ENCODE assay signal across 21 cellular contexts in the genomic region with DNA sequence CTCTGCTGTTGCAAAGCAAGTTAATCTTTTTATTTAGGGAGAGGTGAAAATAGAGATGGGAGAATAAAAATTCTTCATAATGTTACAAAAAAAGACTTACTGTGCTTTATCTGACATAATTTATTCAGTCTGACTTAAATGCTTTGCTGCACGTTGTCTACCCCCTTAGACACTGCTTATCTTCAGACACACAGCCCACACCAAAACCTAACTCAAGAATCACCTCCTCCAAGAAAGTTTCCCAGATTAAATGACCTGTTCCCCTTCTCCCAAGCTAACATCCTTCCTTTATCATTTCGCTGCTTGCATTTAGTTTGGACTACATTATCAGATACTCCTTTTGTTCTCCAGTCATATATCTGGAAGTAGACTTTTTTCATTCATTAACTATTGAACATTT. TPM values are rescaled to one million over a fixed set of nuclear protein-coding genes. Genes with fewer than 3 reads are reported as not detected.
A peak's percentile ranks its signal among the peaks of the same experiment; 100 is the strongest.
DNase-seq lines count a peak whose midpoint lies in the region; ATAC-seq, FAIRE-seq and TF ChIP-seq lines count a peak whose summit lies in the region.
"Had no signal": no experiment of that assay in that cellular context is flagged by ENCODE, and none has a peak within 500 bp of the region (broad histone marks: within the 10 kb centered on the region; RNA-seq: fewer than 3 reads in every experiment).

No MANE protein-coding gene starts in this region.

- no peaks in the 10 kb centered on the region for H3K36me3 ChIP-seq in CD4-positive, alpha-beta memory T cell (ENCODE audit: insufficient read depth, low read length)
- H3K36me3 ChIP-seq in HEK293 (ENCODE audit: control insufficient read depth in 2 of 2, insufficient read depth in 1 of 2, low read length in 2 of 2) (no peaks in the 10 kb centered on the region), astrocyte (ENCODE audit: insufficient read depth, low read length) (no peaks in the 10 kb centered on the region)
- H3K36me3 ChIP-seq: ascending aorta, heart right ventricle, pancreas, right lobe of liver, tibial artery had no signal

- FAIRE-seq in astrocyte (lab: Jason Lieb, UNC), result no peak
- FAIRE-seq: GM12891, pancreas, RCC 7860 had no signal

- no peak for DNase-seq in CD4-positive, alpha-beta memory T cell
- DNase-seq in astrocyte (ENCODE audit: low read depth) (no peak), natural killer cell (no peak), pons (ENCODE audit: low spot score) (no peak)
- DNase-seq: activated CD4-positive, alpha-beta T cell treated with anti-CD3 and anti-CD28 coated beads for 48 hours; activated CD8-positive, alpha-beta memory T cell treated with anti-CD3 and anti-CD28 coated beads, Interleukin-2, amount 50 U/mL, for 4 hours; activated naive CD4-positive, alpha-beta T cell; H7; heart right ventricle; NCI-H1930; NCI-H345; pancreas; right lobe of liver; stimulated activated naive B cell treated with anti-CD40 and anti-IgM and Interleukin-4, amounts not matched to agents 10 μg/mL and 1 μg/mL and 100 μg/mL, for 72 hours; tibial artery had no signal

- H3K27ac ChIP-seq in CD4-positive, alpha-beta memory T cell (ENCODE audit: low read depth, low read length), result no peak overlapping the region
- H3K27ac ChIP-seq in HEK293 (ENCODE audit: extremely low read depth, low read depth, low read length) (no peak overlapping the region), astrocyte (ENCODE audit: low read depth, low read length) (no peak overlapping the region)
- H3K27ac ChIP-seq: ascending aorta, heart right ventricle, pancreas, right lobe of liver, tibial artery had no signal

- peaks cover 51% of the 10 kb centered on the region for H4K20me1 ChIP-seq in astrocyte (ENCODE audit: insufficient read depth, low read length)

- H3K27ac Mint-ChIP-seq in CD4-positive, alpha-beta memory T cell, result peak overlapping the region in 6 of 7 donors; percentile 3 to 77 (median 66)
- H3K27ac Mint-ChIP-seq in astrocyte (ENCODE audit: unreplicated experiment), result no peak overlapping the region
- H3K27ac Mint-ChIP-seq in natural killer cell, result peak overlapping the region; percentile 63 to 75

- H3K4me3 ChIP-seq in CD4-positive, alpha-beta memory T cell (ENCODE audit: low read length in 2 of 2), result peak overlapping the region in 1 of 2 donors; percentile 3
- no peak overlapping the region for H3K4me3 ChIP-seq in HEK293 (ENCODE audit: low read depth, low read length)
- H3K4me3 ChIP-seq in astrocyte (ENCODE audit: insufficient read depth, low read depth, low read length), result no peak overlapping the region
- H3K4me3 ChIP-seq: ascending aorta, heart right ventricle, pancreas, right lobe of liver, tibial artery had no signal

- no peaks in the 10 kb centered on the region for H3K9me3 Mint-ChIP-seq in CD4-positive, alpha-beta memory T cell
- H3K9me3 Mint-ChIP-seq in astrocyte (ENCODE audit: unreplicated experiment) (no peaks in the 10 kb centered on the region), natural killer cell (no peaks in the 10 kb centered on the region)
- H3K9me3 Mint-ChIP-seq: stimulated activated naive B cell treated with anti-CD40 and anti-IgM and Interleukin-4, amounts not matched to agents 10 μg/mL and 1 μg/mL and 100 μg/mL, for 72 hours had no signal

- H3K4me2 ChIP-seq in astrocyte (ENCODE audit: low read length), result peak overlapping the region; percentile 22

- H3K27me3 Mint-ChIP-seq in CD4-positive, alpha-beta memory T cell, result no peaks in the 10 kb centered on the region
- H3K27me3 Mint-ChIP-seq in astrocyte (ENCODE audit: low read depth, unreplicated experiment) (no peaks in the 10 kb centered on the region), natural killer cell (ENCODE audit: low read depth in 2 of 2) (no peaks in the 10 kb centered on the region)
- H3K27me3 Mint-ChIP-seq: stimulated activated naive B cell treated with anti-CD40 and anti-IgM and Interleukin-4, amounts not matched to agents 10 μg/mL and 1 μg/mL and 100 μg/mL, for 72 hours had no signal

- H3K4me1 ChIP-seq in CD4-positive, alpha-beta memory T cell (ENCODE audit: insufficient read depth, low read length), result peaks cover 80% of the 10 kb centered on the region
- H3K4me1 ChIP-seq in HEK293 (ENCODE audit: control insufficient read depth, insufficient read depth, low read length), result no peaks in the 10 kb centered on the region; the same call in 1 of the 2 replicates
- H3K4me1 ChIP-seq in astrocyte (ENCODE audit: insufficient read depth, low read length), result peaks cover 11% of the 10 kb centered on the region

- peak overlapping the region; percentile 2 to 97 (median 58) for H3K4me3 Mint-ChIP-seq in CD4-positive, alpha-beta memory T cell
- H3K4me3 Mint-ChIP-seq in astrocyte (ENCODE audit: unreplicated experiment) (no peak overlapping the region), natural killer cell (peak overlapping the region; percentile 55)

- ATAC-seq in natural killer cell (no peak), HG03457 (IDR thresholded peaks at IDR 0.05; ENCODE audit: unreplicated experiment) (no peak), GM19455 (IDR thresholded peaks at IDR 0.05; ENCODE audit: unreplicated experiment) (no peak)
- ATAC-seq: heart right ventricle; pancreas; right lobe of liver; stimulated activated naive B cell treated with anti-CD40 and anti-IgM and Interleukin-4, amounts not matched to agents 10 μg/mL and 1 μg/mL and 100 μg/mL, for 72 hours had no signal

- H3K9ac ChIP-seq in astrocyte (ENCODE audit: low read length), result no peak overlapping the region

- peaks cover 86% of the 10 kb centered on the region for H3K79me2 ChIP-seq in astrocyte (ENCODE audit: insufficient read depth, low read length)

- H2AFZ ChIP-seq in astrocyte (ENCODE audit: low read depth, low read length), result no peak overlapping the region

- no peaks in the 10 kb centered on the region for H3K27me3 ChIP-seq in CD4-positive, alpha-beta memory T cell (ENCODE audit: insufficient read depth, low read length)
- H3K27me3 ChIP-seq in astrocyte (ENCODE audit: insufficient read depth, low read length), result no peaks in the 10 kb centered on the region
- H3K27me3 ChIP-seq: ascending aorta, heart right ventricle, pancreas, right lobe of liver, tibial artery had no signal

- TF ChIP-seq CTCF in HEK293 (tag by site-specific recombination; IDR thresholded peaks at IDR 0.05), result no peak
- TF ChIP-seq CTCF in astrocyte (IDR thresholded peaks at IDR 0.05; ENCODE audit: insufficient read depth, low read depth, low read length), result no peak
- no peak for TF ChIP-seq CTCF in natural killer cell (IDR thresholded peaks at IDR 0.05)

- peaks cover 0 to 28% of the 10 kb centered on the region in 2 donors for H3K36me3 Mint-ChIP-seq in CD4-positive, alpha-beta memory T cell
- H3K36me3 Mint-ChIP-seq in astrocyte (ENCODE audit: low read depth, unreplicated experiment) (no peaks in the 10 kb centered on the region), natural killer cell (no peaks in the 10 kb centered on the region)

- POLR2A ChIA-PET in CD4-positive, alpha-beta memory T cell (lab: Charles Lee; ENCODE audit: partially characterized antibody), result interaction anchor here (1.0 kb wide), 1 partner anchor 207 kb away, joined by 3 read pairs; a partner anchor contains a TSS
- POLR2A ChIA-PET in HEK293 (lab: Yijun Ruan, JAX), result no interaction called here

- CTCF ChIA-PET in CD4-positive, alpha-beta memory T cell (lab: Charles Lee; ENCODE audit: partially characterized antibody), result interaction anchor here (2.3 kb wide), 1 partner anchor 99 kb away, joined by 6 read pairs; no protein-coding TSS in a partner anchor
- CTCF ChIA-PET in HEK293 (lab: Yijun Ruan, JAX), result no interaction called here

- H3K4me1 Mint-ChIP-seq in CD4-positive, alpha-beta memory T cell, result peaks cover 45 to 83% (median 60%) of the 10 kb centered on the region in 4 donors
- H3K4me1 Mint-ChIP-seq in astrocyte (ENCODE audit: low read depth, unreplicated experiment), result peaks cover 27% of the 10 kb centered on the region
- peaks cover 46 to 58% of the 10 kb centered on the region in 2 donors for H3K4me1 Mint-ChIP-seq in natural killer cell

- H3K9me3 ChIP-seq in CD4-positive, alpha-beta memory T cell (ENCODE audit: control insufficient read depth in 1 of 2, low read length in 2 of 2), result no peaks in the 10 kb centered on the region
- H3K9me3 ChIP-seq in HEK293 (ENCODE audit: control insufficient read depth, insufficient read depth, low read depth, low read length) (no peaks in the 10 kb centered on the region), astrocyte (ENCODE audit: insufficient read depth, low read depth, low read length) (no peaks in the 10 kb centered on the region)
- H3K9me3 ChIP-seq: ascending aorta, heart right ventricle, pancreas, right lobe of liver, tibial artery had no signal

- intact Hi-C loops in CD4-positive, alpha-beta memory T cell (cut with micrococcal nuclease), result no loop called here
- intact Hi-C loops in natural killer cell (cut with micrococcal nuclease), result no loop called here

TF ChIP-seq in HEK293, 187 proteins besides CTCF, POLR2A, EP300 and RAD21:
- TF ChIP-seq GLI4 (tag by site-specific recombination; IDR thresholded peaks at IDR 0.05) (no peak), GLI2 (tag by site-specific recombination; IDR thresholded peaks at IDR 0.05; ENCODE audit: borderline replicate concordance, low read depth) (no peak), EGR2 (tag by site-specific recombination; IDR thresholded peaks at IDR 0.05; ENCODE audit: low read depth) (peak; percentile 9; the same call in 1 of the 2 replicates), ZBTB8A (tag by site-specific recombination; IDR thresholded peaks at IDR 0.05) (no peak), ZNF324 (tag by site-specific recombination; IDR thresholded peaks at IDR 0.05) (no peak), ZNF585B (tag by site-specific recombination; IDR thresholded peaks at IDR 0.05) (no peak)
- TF ChIP-seq, protein P1, sequence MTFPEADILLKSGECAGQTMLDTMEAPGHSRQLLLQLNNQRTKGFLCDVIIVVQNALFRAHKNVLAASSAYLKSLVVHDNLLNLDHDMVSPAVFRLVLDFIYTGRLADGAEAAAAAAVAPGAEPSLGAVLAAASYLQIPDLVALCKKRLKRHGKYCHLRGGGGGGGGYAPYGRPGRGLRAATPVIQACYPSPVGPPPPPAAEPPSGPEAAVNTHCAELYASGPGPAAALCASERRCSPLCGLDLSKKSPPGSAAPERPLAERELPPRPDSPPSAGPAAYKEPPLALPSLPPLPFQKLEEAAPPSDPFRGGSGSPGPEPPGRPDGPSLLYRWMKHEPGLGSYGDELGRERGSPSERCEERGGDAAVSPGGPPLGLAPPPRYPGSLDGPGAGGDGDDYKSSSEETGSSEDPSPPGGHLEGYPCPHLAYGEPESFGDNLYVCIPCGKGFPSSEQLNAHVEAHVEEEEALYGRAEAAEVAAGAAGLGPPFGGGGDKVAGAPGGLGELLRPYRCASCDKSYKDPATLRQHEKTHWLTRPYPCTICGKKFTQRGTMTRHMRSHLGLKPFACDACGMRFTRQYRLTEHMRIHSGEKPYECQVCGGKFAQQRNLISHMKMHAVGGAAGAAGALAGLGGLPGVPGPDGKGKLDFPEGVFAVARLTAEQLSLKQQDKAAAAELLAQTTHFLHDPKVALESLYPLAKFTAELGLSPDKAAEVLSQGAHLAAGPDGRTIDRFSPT (tag by site-specific recombination; IDR thresholded peaks at IDR 0.05), result no peak

RNA-seq across cellular contexts. Expression of a gene that starts 3.8 kb away (rescaled TPM):
- 100 to 1,000 TPM; 126 to 127 TPM for total RNA-seq in CD4-positive, alpha-beta memory T cell
- polyA plus RNA-seq in CD4-positive, alpha-beta memory T cell, result 100 to 1,000 TPM; 130 to 143 TPM
- 111 and 119 TPM in 2 replicates for total RNA-seq in astrocyte
- total RNA-seq in natural killer cell, result 100 to 1,000 TPM; 133 to 154 (median 138) TPM
